Comparison of ENCODE assay signal across 17 cellular contexts in the genomic region with DNA sequence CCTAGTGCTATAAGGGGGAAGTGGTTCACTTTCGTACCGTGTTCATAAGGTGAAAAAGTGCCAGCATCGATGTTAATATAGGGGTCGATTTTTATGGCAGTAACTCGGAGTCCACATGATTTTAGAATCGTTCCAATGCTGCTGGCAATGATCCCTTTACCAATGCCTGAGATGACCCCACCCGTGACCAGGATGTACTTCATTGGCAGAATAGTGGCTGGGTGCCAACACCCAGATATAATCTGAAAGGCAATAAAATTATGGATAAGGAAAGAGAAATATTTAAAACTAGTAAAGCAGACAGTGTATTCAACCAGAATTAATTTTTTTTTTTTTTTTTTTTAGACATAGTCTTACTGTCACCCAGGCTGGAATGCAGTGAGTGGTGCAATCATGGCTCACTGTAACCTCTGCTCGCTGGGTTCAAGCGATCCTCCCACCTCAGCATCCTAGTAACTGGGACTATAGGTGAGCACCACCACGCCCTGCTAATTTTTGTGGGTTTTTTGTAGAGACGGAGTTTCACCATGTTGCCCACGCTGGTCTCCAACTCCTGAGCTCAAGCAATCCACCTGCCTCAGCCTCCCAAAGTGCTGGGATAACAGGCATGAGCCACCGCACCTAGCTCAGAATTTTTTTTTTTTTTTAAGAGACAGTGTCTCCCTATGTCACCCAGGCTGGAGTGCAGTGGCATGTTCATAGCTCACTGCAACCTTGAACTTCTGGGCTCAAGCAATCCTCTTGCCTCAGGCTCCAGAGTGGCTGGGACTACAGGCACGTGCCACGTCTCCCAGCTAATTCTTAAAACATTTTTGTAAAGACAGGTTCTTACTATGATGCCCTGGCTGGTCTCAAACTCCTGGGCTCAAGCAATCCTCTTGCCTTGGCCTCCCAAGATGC. TPM values are rescaled to one million over a fixed set of nuclear protein-coding genes. Genes with fewer than 3 reads are reported as not detected.
DNase-seq lines count a peak whose midpoint lies in the region; ATAC-seq, FAIRE-seq and TF ChIP-seq lines count a peak whose summit lies in the region.
"Had no signal": no experiment of that assay in that cellular context is flagged by ENCODE, and none has a peak within 500 bp of the region (broad histone marks: within the 10 kb centered on the region; RNA-seq: fewer than 3 reads in every experiment).

No MANE protein-coding gene starts in this region.

- no peaks in the 10 kb centered on the region for H3K9me3 Mint-ChIP-seq in neural crest cell
- H3K9me3 Mint-ChIP-seq in activated T-cell treated with anti-CD3 and anti-CD28 coated beads, Interleukin-2, amount 50 U/mL, for 4 hours = no peaks in the 10 kb centered on the region
- H3K9me3 Mint-ChIP-seq: CD4-positive, alpha-beta T cell had no signal

- FAIRE-seq in GM12892 (lab: Jason Lieb, UNC) = peak; percentile 33
- FAIRE-seq: G401.6, GM12891, K562 had no signal

- H3K27me3 Mint-ChIP-seq in neural crest cell (ENCODE audit: low read depth) = no peaks in the 10 kb centered on the region
- H3K27me3 Mint-ChIP-seq in activated T-cell treated with anti-CD3 and anti-CD28 coated beads, Interleukin-2, amount 50 U/mL, for 4 hours (ENCODE audit: low read depth) = no peaks in the 10 kb centered on the region
- H3K27me3 Mint-ChIP-seq: CD4-positive, alpha-beta T cell had no signal

- H3K4me3 Mint-ChIP-seq in neural crest cell = no peak overlapping the region
- H3K4me3 Mint-ChIP-seq in activated T-cell treated with anti-CD3 and anti-CD28 coated beads, Interleukin-2, amount 50 U/mL, for 4 hours = no peak overlapping the region
- H3K4me3 Mint-ChIP-seq: CD4-positive, alpha-beta T cell had no signal

- H3K27ac Mint-ChIP-seq in neural crest cell (ENCODE audit: unreplicated experiment) = peak overlapping the region; percentile 12
- H3K27ac Mint-ChIP-seq: CD4-positive, alpha-beta T cell had no signal

- TF ChIP-seq POLR2A in GM12892 (IDR thresholded peaks at IDR 0.05; ENCODE audit: low read depth, low read length) = no peak

- H3K4me1 Mint-ChIP-seq in neural crest cell = peaks cover 4% of the 10 kb centered on the region
- H3K4me1 Mint-ChIP-seq in activated T-cell treated with anti-CD3 and anti-CD28 coated beads, Interleukin-2, amount 50 U/mL, for 4 hours (ENCODE audit: low read depth) = no peaks in the 10 kb centered on the region

- DNase-seq in GM12892 (ENCODE audit: insufficient read length) = no peak
- peak in 1 of 2 donors; percentile 44 for DNase-seq in left colon
- no peak for DNase-seq in neural crest cell (ENCODE audit: low read depth, low spot score)
- DNase-seq in activated T-cell treated with anti-CD3 and anti-CD28 coated beads, Interleukin-2, amount 50 U/mL, for 4 hours = no peak
- DNase-seq in omental fat pad (ENCODE audit: low spot score) = no peak
- DNase-seq in SKM-1 (lab: John Stamatoyannopoulos, UW; ENCODE audit: unreplicated experiment) = no peak
- DNase-seq: ACHN; CD4-positive, alpha-beta T cell; DMS79; EL had no signal

- TF ChIP-seq CTCF in neural crest cell (conservative IDR thresholded peaks at IDR 0.05) (no peak), omental fat pad (IDR thresholded peaks at IDR 0.05) (no peak)

- H3K36me3 Mint-ChIP-seq in neural crest cell (ENCODE audit: low read depth) = peaks cover 15% of the 10 kb centered on the region
- H3K36me3 Mint-ChIP-seq in activated T-cell treated with anti-CD3 and anti-CD28 coated beads, Interleukin-2, amount 50 U/mL, for 4 hours (ENCODE audit: insufficient read depth) = no peaks in the 10 kb centered on the region

- intact Hi-C loops in left colon (cut with DNase I, micrococcal nuclease) = no loop called here

- peak; percentile 73 for ATAC-seq in left colon
- no peak for ATAC-seq in GM21515 (IDR thresholded peaks at IDR 0.05; ENCODE audit: unreplicated experiment)
- ATAC-seq in activated T-cell treated with anti-CD3 and anti-CD28 coated beads, Interleukin-2, amount 50 U/mL, for 4 hours = no peak
- ATAC-seq in omental fat pad (ENCODE audit: low FRiP score) = no peak
- ATAC-seq: HCT116, K562 had no signal

RNA-seq across cellular contexts. Expression of gene CTPS2, which starts 9.5 kb away (rescaled TPM):
- 11.4 TPM for polyA plus RNA-seq in GM12892 (2012; ENCODE audit: missing spikeins)
- 10 to 100 TPM; 16.0 to 16.5 TPM for total RNA-seq in left colon
- total RNA-seq in neural crest cell = 66.5 and 67.5 TPM in 2 replicates
- 1 to 10 TPM; 1.2 to 2.6 (median 1.5) TPM for total RNA-seq in activated T-cell treated with anti-CD3 and anti-CD28 coated beads, Interleukin-2, amount 50 U/mL, for 4 hours
- total RNA-seq in omental fat pad = 10 to 100 TPM in 1 of 4 donors, 1 to 10 TPM in 3; 5.4 to 14.7 (median 7.5) TPM

RNA-seq across cellular contexts. Expression of gene SYAP1, which starts 16.5 kb away (rescaled TPM):
- polyA plus RNA-seq in GM12892 (2012; ENCODE audit: missing spikeins) = 17.4 TPM
- total RNA-seq in left colon (10 to 100 TPM; 50.4 to 52.0 TPM), neural crest cell (38.0 and 41.1 TPM in 2 replicates), omental fat pad (10 to 100 TPM; 15.0 to 33.5 (median 25.1) TPM)
- 10 to 100 TPM; 16.7 to 28.6 (median 19.3) TPM for total RNA-seq in activated T-cell treated with anti-CD3 and anti-CD28 coated beads, Interleukin-2, amount 50 U/mL, for 4 hours

RNA-seq across cellular contexts. Expression of gene S100G, which starts 53.0 kb away (rescaled TPM):
- not detected for polyA plus RNA-seq in GM12892 (2012; ENCODE audit: missing spikeins)
- not detected for total RNA-seq in left colon
- total RNA-seq in neural crest cell = not detected in 2 replicates
- total RNA-seq in activated T-cell treated with anti-CD3 and anti-CD28 coated beads, Interleukin-2, amount 50 U/mL, for 4 hours = not detected
- not detected for total RNA-seq in omental fat pad
- total RNA-seq: A172; CD4-positive, alpha-beta T cell; H4; K562 had no signal
- polyA plus RNA-seq: K562 had no signal
